In genomic region chr17:42979511-42980273, GRCh38 we compare ENCODE assay signal across 1 cellular context.
A peak's percentile ranks its signal among the peaks of the same experiment; 100 is the strongest.
TF ChIP-seq lines count a peak whose summit lies in the region.

Gene PTGES3L (minus strand): TSS chr17:42980080. CDS start chr17:42980053, 27 bp downstream.

TF ChIP-seq in HEK293, 187 proteins besides CTCF, POLR2A, EP300 and RAD21 (continued from another document):
- TF ChIP-seq ELK4 (IDR thresholded peaks at IDR 0.05; ENCODE audit: borderline replicate concordance, low read depth, low read length) = peak; percentile 63; the same call in 1 of the 2 replicates
- no peak for TF ChIP-seq ZNF146 (tag by site-specific recombination; IDR thresholded peaks at IDR 0.05)
- peak; percentile 21 for TF ChIP-seq ZNF341 (tag by site-specific recombination; IDR thresholded peaks at IDR 0.05; ENCODE audit: low read depth)
- no peak for TF ChIP-seq ZNF10 (tag by site-specific recombination; IDR thresholded peaks at IDR 0.05)
- peak; percentile 65 for TF ChIP-seq PRDM10 (tag by site-specific recombination; IDR thresholded peaks at IDR 0.05)
- TF ChIP-seq GLIS1 (tag by site-specific recombination; IDR thresholded peaks at IDR 0.05) = peak; percentile 78
- TF ChIP-seq ZNF2 (tag by site-specific recombination; IDR thresholded peaks at IDR 0.05) = no peak
- TF ChIP-seq ZNF510 (tag by site-specific recombination; IDR thresholded peaks at IDR 0.05; ENCODE audit: insufficient replicate concordance) = no peak
- TF ChIP-seq BCL6B (tag by site-specific recombination; IDR thresholded peaks at IDR 0.05) = no peak
- 0 out of 2 replicates have a peak, but pooled peaks have one; percentile 12 for TF ChIP-seq ZNF518A (tag by site-specific recombination; conservative IDR thresholded peaks at IDR 0.05; ENCODE audit: low read depth)
- TF ChIP-seq ZNF266 (tag by site-specific recombination; IDR thresholded peaks at IDR 0.05; ENCODE audit: low read depth) = no peak
- TF ChIP-seq OSR2 (tag by site-specific recombination; IDR thresholded peaks at IDR 0.05) = peak; percentile 34; the same call in 1 of the 2 replicates
- peak; percentile 80 for TF ChIP-seq ZIC2 (tag by site-specific recombination; IDR thresholded peaks at IDR 0.05)
- TF ChIP-seq TSHZ1 (tag by site-specific recombination; IDR thresholded peaks at IDR 0.05; ENCODE audit: borderline replicate concordance) = no peak
- TF ChIP-seq ZNF423 (tag by site-specific recombination; IDR thresholded peaks at IDR 0.05) = 0 out of 2 replicates have a peak, but pooled peaks have one; percentile 46
- TF ChIP-seq ZNF670 (tag by site-specific recombination; IDR thresholded peaks at IDR 0.05; ENCODE audit: low read depth) = no peak
- TF ChIP-seq ZNF843 (tag by site-specific recombination; IDR thresholded peaks at IDR 0.05) = no peak
- TF ChIP-seq GFI1B (tag by site-specific recombination; IDR thresholded peaks at IDR 0.05) = no peak
- no peak for TF ChIP-seq AEBP2 (tag by site-specific recombination; IDR thresholded peaks at IDR 0.05; ENCODE audit: borderline replicate concordance)
- peak; percentile 53; the same call in 1 of the 2 replicates for TF ChIP-seq KLF1 (tag by site-specific recombination; IDR thresholded peaks at IDR 0.05)
- TF ChIP-seq ZNF174 (tag by site-specific recombination; IDR thresholded peaks at IDR 0.05) = no peak
- TF ChIP-seq ZBTB6 (tag by site-specific recombination; IDR thresholded peaks at IDR 0.05) = peak; percentile 60; the same call in 1 of the 2 replicates
- no peak for TF ChIP-seq ZNF121 (tag by site-specific recombination; IDR thresholded peaks at IDR 0.05)
- TF ChIP-seq MEIS1 (CRISPR knock-in tag; IDR thresholded peaks at IDR 0.05; ENCODE audit: borderline replicate concordance) = no peak
